20 cellular contexts compared by ENCODE assay signal in the genomic region with DNA sequence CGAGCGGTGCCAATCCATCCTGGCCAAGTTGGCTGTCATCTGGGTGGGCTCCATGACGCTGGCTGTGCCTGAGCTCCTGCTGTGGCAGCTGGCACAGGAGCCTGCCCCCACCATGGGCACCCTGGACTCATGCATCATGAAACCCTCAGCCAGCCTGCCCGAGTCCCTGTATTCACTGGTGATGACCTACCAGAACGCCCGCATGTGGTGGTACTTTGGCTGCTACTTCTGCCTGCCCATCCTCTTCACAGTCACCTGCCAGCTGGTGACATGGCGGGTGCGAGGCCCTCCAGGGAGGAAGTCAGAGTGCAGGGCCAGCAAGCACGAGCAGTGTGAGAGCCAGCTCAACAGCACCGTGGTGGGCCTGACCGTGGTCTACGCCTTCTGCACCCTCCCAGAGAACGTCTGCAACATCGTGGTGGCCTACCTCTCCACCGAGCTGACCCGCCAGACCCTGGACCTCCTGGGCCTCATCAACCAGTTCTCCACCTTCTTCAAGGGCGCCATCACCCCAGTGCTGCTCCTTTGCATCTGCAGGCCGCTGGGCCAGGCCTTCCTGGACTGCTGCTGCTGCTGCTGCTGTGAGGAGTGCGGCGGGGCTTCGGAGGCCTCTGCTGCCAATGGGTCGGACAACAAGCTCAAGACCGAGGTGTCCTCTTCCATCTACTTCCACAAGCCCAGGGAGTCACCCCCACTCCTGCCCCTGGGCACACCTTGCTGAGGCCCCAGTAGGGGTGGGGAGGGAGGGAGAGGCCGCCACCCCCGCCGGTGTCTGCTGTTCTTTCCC. TPM values are rescaled to one million over a fixed set of nuclear protein-coding genes. Genes with fewer than 3 reads are reported as not detected.
A peak's percentile ranks its signal among the peaks of the same experiment; 100 is the strongest.
DNase-seq lines count a peak whose midpoint lies in the region; ATAC-seq and TF ChIP-seq lines count a peak whose summit lies in the region.
"Had no signal": no experiment of that assay in that cellular context is flagged by ENCODE, and none has a peak within 500 bp of the region (broad histone marks: within the 10 kb centered on the region; RNA-seq: fewer than 3 reads in every experiment).

No MANE protein-coding gene starts in this region.

- no peak overlapping the region for H3K4me2 ChIP-seq in osteoblast (ENCODE audit: insufficient read depth, low read length)

- H3K27me3 Mint-ChIP-seq in activated B cell treated with CpG ODN at 0.5 μM for 24 hours (peaks cover 11% of the 10 kb centered on the region), endodermal cell (ENCODE audit: insufficient read depth) (peaks cover 2% of the 10 kb centered on the region)

- H3K9ac ChIP-seq in endodermal cell (ENCODE audit: extremely low read depth, low read length, poor library complexity, severe bottlenecking) = no peak overlapping the region

- WGBS in endodermal cell (ENCODE audit: insufficient coverage in 1 of 2, insufficient read length in 1 of 2), 2 experiments = 93 to 100% methylated on average over 10 to 26 of the region's 26 CpGs

- intact Hi-C loops in activated B cell treated with CpG ODN at 0.5 μM for 24 hours (cut with micrococcal nuclease) = no loop called here

- H3K36me3 Mint-ChIP-seq in activated B cell treated with CpG ODN at 0.5 μM for 24 hours (ENCODE audit: low read depth) (peaks cover 15% of the 10 kb centered on the region), endodermal cell (ENCODE audit: low read depth) (peaks cover 11% of the 10 kb centered on the region)

- H3K4me3 ChIP-seq in endodermal cell (ENCODE audit: low read length) (no peak overlapping the region), osteoblast (ENCODE audit: insufficient read depth, low read length) (no peak overlapping the region), Peyer's patch (no peak overlapping the region)
- H3K4me3 ChIP-seq: MG63 had no signal

- DNase-seq in D341Med (ENCODE audit: low spot score) (peak; percentile 40), activated B cell treated with CpG ODN at 0.5 μM for 24 hours (no peak), endodermal cell (peak; percentile 45), osteoblast (ENCODE audit: insufficient read length, low spot score, missing footprints) (peak; percentile 66), Peyer's patch (no peak), HuH-7 (ENCODE audit: low spot score) (no peak)
- no peak for DNase-seq in stimulated activated CD4-positive, alpha-beta T cell treated with anti-CD3 and anti-CD28 coated beads, Interleukin-1b, Interleukin-23, amount 100 ng/mL, for 48 hours
- DNase-seq: Calu3; CD4-positive, alpha-beta memory T cell; GOT3; HCEC 1CT; MG63; NCI-H1048; NCI-H1436; NCI-H187 treated with DMSO at 0.1 percent for 48 hours; NCI-H510A; NCI-H748 treated with DMSO at 0.1 percent for 48 hours had no signal

- no peak for TF ChIP-seq POLR2A in Peyer's patch (IDR thresholded peaks at IDR 0.05)

- peak; percentile 14 for ATAC-seq in activated B cell treated with CpG ODN at 0.5 μM for 24 hours (ENCODE audit: low read depth)
- ATAC-seq: SK-N-SH treated with all-trans-retinoic acid at 6 μM for 48 hours had no signal

- H3K36me3 ChIP-seq in endodermal cell (ENCODE audit: control insufficient read depth, insufficient read depth, low read length) (peaks cover 12% of the 10 kb centered on the region), osteoblast (ENCODE audit: insufficient read depth, low read length) (peaks cover 15% of the 10 kb centered on the region), Peyer's patch (peaks cover 0 to 7% (median 0%) of the 10 kb centered on the region in 3 donors)

- H3K4me3 Mint-ChIP-seq in activated B cell treated with CpG ODN at 0.5 μM for 24 hours (no peak overlapping the region), endodermal cell (no peak overlapping the region)
- H3K4me3 Mint-ChIP-seq: CD4-positive, alpha-beta memory T cell had no signal

- POLR2A ChIA-PET in activated B cell treated with CpG ODN at 0.5 μM for 24 hours (lab: Charles Lee) = no interaction called here

- H3K9me3 ChIP-seq in endodermal cell (ENCODE audit: control insufficient read depth, low read length) (no peaks in the 10 kb centered on the region), osteoblast (ENCODE audit: low read depth, low read length) (no peaks in the 10 kb centered on the region), Peyer's patch (no peaks in the 10 kb centered on the region)
- H3K9me3 ChIP-seq: MG63 had no signal

- H4K20me1 ChIP-seq in osteoblast (ENCODE audit: insufficient read depth, low read length) = no peaks in the 10 kb centered on the region

- no peaks in the 10 kb centered on the region for H3K79me2 ChIP-seq in osteoblast (ENCODE audit: insufficient read depth, low read length)

- TF ChIP-seq CTCF in activated B cell treated with CpG ODN at 0.5 μM for 24 hours (IDR thresholded peaks at IDR 0.05) (no peak), endodermal cell (conservative IDR thresholded peaks at IDR 0.05) (no peak), osteoblast (IDR thresholded peaks at IDR 0.05; ENCODE audit: extremely low read depth, low read depth, low read length) (no peak), Peyer's patch (IDR thresholded peaks at IDR 0.05) (no peak)

- H3K27me3 ChIP-seq in endodermal cell (ENCODE audit: control insufficient read depth, insufficient read depth, low read length, poor library complexity, severe bottlenecking) = no peaks in the 10 kb centered on the region
- peaks cover 9% of the 10 kb centered on the region for H3K27me3 ChIP-seq in osteoblast (ENCODE audit: insufficient read depth, low read length)
- H3K27me3 ChIP-seq in Peyer's patch = no peaks in the 10 kb centered on the region
- H3K27me3 ChIP-seq: MG63 had no signal

- H3K9me3 Mint-ChIP-seq in activated B cell treated with CpG ODN at 0.5 μM for 24 hours (no peaks in the 10 kb centered on the region), endodermal cell (no peaks in the 10 kb centered on the region)
- H3K9me3 Mint-ChIP-seq: CD4-positive, alpha-beta memory T cell had no signal

- H3K27ac ChIP-seq in endodermal cell (ENCODE audit: low read depth, low read length) = no peak overlapping the region
- H3K27ac ChIP-seq in osteoblast (ENCODE audit: low read depth, low read length) = no peak overlapping the region
- no peak overlapping the region for H3K27ac ChIP-seq in Peyer's patch

- H2AFZ ChIP-seq in osteoblast (ENCODE audit: low read length) = no peak overlapping the region

- H3K4me1 ChIP-seq in endodermal cell (ENCODE audit: control insufficient read depth, insufficient read depth, low read length) (no peaks in the 10 kb centered on the region), osteoblast (ENCODE audit: insufficient read depth, low read length) (no peaks in the 10 kb centered on the region), Peyer's patch (peaks cover 0 to 9% (median 0%) of the 10 kb centered on the region in 4 donors)

- H3K4me1 Mint-ChIP-seq in activated B cell treated with CpG ODN at 0.5 μM for 24 hours = no peaks in the 10 kb centered on the region
- H3K4me1 Mint-ChIP-seq in endodermal cell = peaks cover 4% of the 10 kb centered on the region

- CTCF ChIA-PET in activated B cell treated with CpG ODN at 0.5 μM for 24 hours (lab: Charles Lee) = no interaction called here

- H3K27ac Mint-ChIP-seq in activated B cell treated with CpG ODN at 0.5 μM for 24 hours = no peak overlapping the region
- H3K27ac Mint-ChIP-seq in endodermal cell = no peak overlapping the region
- H3K27ac Mint-ChIP-seq: CD4-positive, alpha-beta memory T cell had no signal

RNA-seq across cellular contexts. Expression of a gene that starts 5.3 kb away (rescaled TPM):
- not detected in 2 replicates for total RNA-seq in activated B cell treated with CpG ODN at 0.5 μM for 24 hours
- under 1 TPM in 1 of 2 donors, not detected in 1; 0.04 TPM for total RNA-seq in endodermal cell
- polyA plus RNA-seq in endodermal cell (2013, experiment 1 of 2) = 0.07 TPM
- polyA plus RNA-seq in endodermal cell (2013, experiment 2 of 2) = 0.12 TPM
- total RNA-seq in osteoblast = not detected in 2 replicates
- under 1 TPM in 3 of 4 donors, not detected in 1; 0.18 to 0.95 (median 0.27) TPM for total RNA-seq in Peyer's patch
- total RNA-seq: CD4-positive, alpha-beta memory T cell had no signal
- polyA plus RNA-seq: BJ had no signal

RNA-seq across cellular contexts. Expression of a gene that starts 16.5 kb away (rescaled TPM):
- total RNA-seq in activated B cell treated with CpG ODN at 0.5 μM for 24 hours (56.3 and 58.0 TPM in 2 replicates), endodermal cell (10 to 100 TPM; 72.8 to 82.0 TPM), osteoblast (24.2 and 25.0 TPM in 2 replicates), Peyer's patch (10 to 100 TPM; 25.7 to 37.1 (median 36.0) TPM)
- 52.4 TPM for polyA plus RNA-seq in endodermal cell (2013, experiment 1 of 2)
- 54.7 TPM for polyA plus RNA-seq in endodermal cell (2013, experiment 2 of 2)

RNA-seq across cellular contexts. Expression of a gene that starts 32.4 kb away (rescaled TPM):
- total RNA-seq in activated B cell treated with CpG ODN at 0.5 μM for 24 hours = 29.4 and 31.0 TPM in 2 replicates
- total RNA-seq in endodermal cell = not detected
- polyA plus RNA-seq in endodermal cell (2013, experiment 1 of 2) = not detected
- polyA plus RNA-seq in endodermal cell (2013, experiment 2 of 2) = not detected
- not detected in 2 replicates for total RNA-seq in osteoblast
- 10 to 100 TPM in 2 of 4 donors, 1 to 10 TPM in 2; 4.7 to 48.7 (median 7.6) TPM for total RNA-seq in Peyer's patch
- total RNA-seq: Calu3, LHCN-M2 had no signal
- polyA plus RNA-seq: BJ had no signal

Comparison
In these comparisons a context has a peak if more than half of its experiments do, and no peak if none do; other contexts are left out.
1. DNase-seq: peak in D341Med (single experiment), endodermal cell (single experiment) and osteoblast (single experiment); none in activated B cell treated with CpG ODN at 0.5 μM for 24 hours (single experiment), Peyer's patch (0 of 3), stimulated activated CD4-positive, alpha-beta T cell treated with anti-CD3 and anti-CD28 coated beads, Interleukin-1b, Interleukin-23, amount 100 ng/mL, for 48 hours (single experiment) and HuH-7 (single experiment).